In genomic region chr10:28628184-28628893, GRCh38 we compare ENCODE assay signal across 8 cellular contexts.
DNase-seq lines count a peak whose midpoint lies in the region; ATAC-seq lines count a peak whose summit lies in the region.

No MANE protein-coding gene starts in this region.

- DNase-seq in AG08396 (ENCODE audit: low spot score) (peak; percentile 80), NOMO-1 (lab: John Stamatoyannopoulos, UW; ENCODE audit: unreplicated experiment in 2 of 2) (peak; percentile 50 to 55), epidermal melanocyte (ENCODE audit: insufficient read length, low spot score) (peak; percentile 74), middle frontal gyrus (ENCODE audit: extremely low spot score, low spot score) (peak; percentile 55)
- DNase-seq in activated CD8-positive, alpha-beta memory T cell treated with anti-CD3 and anti-CD28 coated beads for 4 hours (ENCODE audit: low read depth in 2 of 2), result peak; percentile 19 to 20
- DNase-seq in stimulated activated CD8-positive, alpha-beta memory T cell treated with anti-CD3 and anti-CD28 coated beads, Interleukin-4, amount 100 ng/mL, for 24 hours (ENCODE audit: low read depth), result peak; percentile 55

- ATAC-seq in GM18909 (IDR thresholded peaks at IDR 0.05; ENCODE audit: poor library complexity, unreplicated experiment) (peak; percentile 80), HG03460 (IDR thresholded peaks at IDR 0.05; ENCODE audit: unreplicated experiment) (peak; percentile 79)

Comparison
In these comparisons a context has a peak if more than half of its experiments do, and no peak if none do; other contexts are left out.
1. Peak in every context shown above with its lines: DNase-seq and ATAC-seq.
2. DNase-seq: peak in every context shown above with its lines; median percentile 80 in AG08396; 74 in epidermal melanocyte; 55 in middle frontal gyrus; 55 in stimulated activated CD8-positive, alpha-beta memory T cell treated with anti-CD3 and anti-CD28 coated beads, Interleukin-4, amount 100 ng/mL, for 24 hours; 52 in NOMO-1; 20 in activated CD8-positive, alpha-beta memory T cell treated with anti-CD3 and anti-CD28 coated beads for 4 hours.